Comparison of ENCODE assay signal across 34 cellular contexts in genomic region chrX:48824066-48824465, GRCh38. TPM values are rescaled to one million over a fixed set of nuclear protein-coding genes. Genes with fewer than 3 reads are reported as not detected.
"Had no signal": no experiment of that assay in that cellular context is flagged by ENCODE, and none has a peak within 500 bp of the region (broad histone marks: within the 10 kb centered on the region; RNA-seq: fewer than 3 reads in every experiment).

No MANE protein-coding gene starts in this region.

- H3K9me3 Mint-ChIP-seq: stimulated activated memory B cell treated with anti-CD40 and anti-IgM and Interleukin-4, amounts not matched to agents 10 μg/mL and 1 μg/mL and 100 μg/mL, for 72 hours; stimulated activated naive CD8-positive, alpha-beta T cell treated with anti-CD3 and anti-CD28 coated beads, Interleukin-15, amount 100 ng/mL, for 72 hours; type B pancreatic cell had no signal

- H3K27me3 ChIP-seq: ovary, right lobe of liver, testis, tibial artery, transverse colon, upper lobe of right lung, uterus had no signal

- H3K27ac ChIP-seq: neural progenitor cell, neutrophil, ovary, parathyroid adenoma, psoas muscle, right lobe of liver, skin epidermis, spleen, suprapubic skin, testis, tibial artery, transverse colon, upper lobe of right lung, uterus had no signal

- H3K9me3 ChIP-seq: neutrophil, ovary, psoas muscle, right lobe of liver, suprapubic skin, testis, transverse colon, upper lobe of right lung, uterus had no signal

- H3K4me3 Mint-ChIP-seq: nephron; neural progenitor cell; stimulated activated memory B cell treated with anti-CD40 and anti-IgM and Interleukin-4, amounts not matched to agents 10 μg/mL and 1 μg/mL and 100 μg/mL, for 72 hours; stimulated activated naive CD8-positive, alpha-beta T cell treated with anti-CD3 and anti-CD28 coated beads, Interleukin-15, amount 100 ng/mL, for 72 hours; type B pancreatic cell had no signal

- DNase-seq: naive thymus-derived CD4-positive, alpha-beta T cell; nucleus accumbens; ovary; psoas muscle; right cardiac atrium; right lobe of liver; spleen; stimulated activated CD4-positive, alpha-beta T cell treated with anti-CD3 and anti-CD28 coated beads, Interleukin-12 subunit alpha, Interleukin-12 subunit beta, amount 100 ng/mL, for 4 hours; stimulated activated CD4-positive, alpha-beta T cell treated with anti-CD3 and anti-CD28 coated beads, Interleukin-1b, Interleukin-23, amount 100 ng/mL, for 48 hours; stimulated activated CD4-positive, alpha-beta T cell treated with anti-CD3 and anti-CD28 coated beads, Interleukin-4, amount 100 ng/mL, for 1 hour; stimulated activated CD4-positive, alpha-beta T cell treated with anti-CD3 and anti-CD28 coated beads, Interleukin-4, amount 100 ng/mL, for 4 hours; stimulated activated CD8-positive, alpha-beta memory T cell treated with anti-CD3 and anti-CD28 coated beads, Interleukin-4, amount 100 ng/mL, for 48 hours; stimulated activated naive CD4-positive, alpha-beta T cell; stimulated activated naive CD8-positive, alpha-beta T cell treated with anti-CD3 and anti-CD28 coated beads, Interleukin-15, amount 100 ng/mL, for 72 hours; stimulated activated naive CD8-positive, alpha-beta T cell treated with anti-CD3 and anti-CD28 coated beads, Interleukin-15, Interleukin-2, amounts not matched to agents 100 U/mL and 50 U/mL, for 24 hours; substantia nigra; testis; tibial artery; transverse colon; upper lobe of right lung; uterus had no signal

- ATAC-seq: naive thymus-derived CD4-positive, alpha-beta T cell; psoas muscle; stimulated activated memory B cell treated with anti-CD40 and anti-IgM and Interleukin-4, amounts not matched to agents 10 μg/mL and 1 μg/mL and 100 μg/mL, for 72 hours; stimulated activated naive CD8-positive, alpha-beta T cell treated with anti-CD3 and anti-CD28 coated beads, Interleukin-15, amount 100 ng/mL, for 72 hours; stimulated activated naive CD8-positive, alpha-beta T cell treated with anti-CD3 and anti-CD28 coated beads, Interleukin-15, Interleukin-2, amounts not matched to agents 100 U/mL and 50 U/mL, for 24 hours; upper lobe of right lung had no signal

- H3K79me2 ChIP-seq: parathyroid adenoma had no signal

- H2AFZ ChIP-seq: neural progenitor cell, parathyroid adenoma had no signal

- H3K27ac Mint-ChIP-seq: naive thymus-derived CD4-positive, alpha-beta T cell; nephron; neural progenitor cell; progenitor cell of endocrine pancreas; stimulated activated memory B cell treated with anti-CD40 and anti-IgM and Interleukin-4, amounts not matched to agents 10 μg/mL and 1 μg/mL and 100 μg/mL, for 72 hours; type B pancreatic cell had no signal

- H3K4me2 ChIP-seq: neural progenitor cell, smooth muscle cell had no signal

- H3K4me1 Mint-ChIP-seq: nephron, neural progenitor cell had no signal

- H3K4me3 ChIP-seq: neural progenitor cell, ovary, psoas muscle, right lobe of liver, skin epidermis, smooth muscle cell, spleen, suprapubic skin, testis, tibial artery, transverse colon, upper lobe of right lung, uterus had no signal

- H3K4me1 ChIP-seq: neural progenitor cell, parathyroid adenoma, psoas muscle, right lobe of liver, suprapubic skin, testis, tibial artery, transverse colon, upper lobe of right lung, uterus had no signal

- H3K36me3 ChIP-seq: neural progenitor cell, ovary, right lobe of liver, transverse colon, upper lobe of right lung, uterus had no signal

RNA-seq across cellular contexts. Expression of gene ERAS, which starts 2.2 kb away (rescaled TPM):
- total RNA-seq: naive thymus-derived CD4-positive, alpha-beta T cell; omental fat pad; ovary; psoas muscle; right cardiac atrium; right lobe of liver; smooth muscle cell; suprapubic skin; transverse colon; upper lobe of right lung; urinary bladder had no signal

RNA-seq across cellular contexts. Expression of gene GATA1, which starts 37.7 kb away (rescaled TPM):
- total RNA-seq: omental fat pad, progenitor cell of endocrine pancreas, renal cortical epithelial cell, right cardiac atrium, smooth muscle cell, suprapubic skin, transverse colon, urinary bladder had no signal
